Comparison of ENCODE assay signal across 12 cellular contexts in genomic region chr12:63917477-63917862, GRCh38.
A peak's percentile ranks its signal among the peaks of the same experiment; 100 is the strongest.
DNase-seq lines count a peak whose midpoint lies in the region; ATAC-seq and TF ChIP-seq lines count a peak whose summit lies in the region.
"Had no signal": no experiment of that assay in that cellular context is flagged by ENCODE, and none has a peak within 500 bp of the region (broad histone marks: within the 10 kb centered on the region; RNA-seq: fewer than 3 reads in every experiment).

No MANE protein-coding gene starts in this region.

- H3K4me3 ChIP-seq in Karpas-422 (ENCODE audit: low read length) (no peak overlapping the region), breast epithelium (no peak overlapping the region), urinary bladder (ENCODE audit: low read depth, low read length) (no peak overlapping the region)
- H3K4me3 ChIP-seq: heart left ventricle, upper lobe of right lung had no signal

- H3K9ac ChIP-seq in Karpas-422 (ENCODE audit: low read length): no peak overlapping the region

- H3K4me1 Mint-ChIP-seq in nephron: peaks cover 42% of the 10 kb centered on the region

- H3K4me3 Mint-ChIP-seq in nephron: no peak overlapping the region
- H3K4me3 Mint-ChIP-seq: activated CD4-positive, alpha-beta memory T cell treated with anti-CD3 and anti-CD28 coated beads for 36 hours had no signal

- H3K36me3 Mint-ChIP-seq in nephron (ENCODE audit: low read depth): peaks cover 6% of the 10 kb centered on the region
- H3K36me3 Mint-ChIP-seq: activated CD4-positive, alpha-beta memory T cell treated with anti-CD3 and anti-CD28 coated beads for 36 hours had no signal

- H3K9me3 ChIP-seq in Karpas-422 (ENCODE audit: low read length) (no peaks in the 10 kb centered on the region), breast epithelium (no peaks in the 10 kb centered on the region)
- H3K9me3 ChIP-seq: heart left ventricle, upper lobe of right lung had no signal

- TF ChIP-seq POLR2A in breast epithelium (IDR thresholded peaks at IDR 0.05): no peak

- peak overlapping the region in 2 of 3 experiments; percentile 43 to 95 for H3K27ac Mint-ChIP-seq in nephron
- H3K27ac Mint-ChIP-seq: activated CD4-positive, alpha-beta memory T cell treated with anti-CD3 and anti-CD28 coated beads for 36 hours had no signal

- no peak for TF ChIP-seq CTCF in breast epithelium (IDR thresholded peaks at IDR 0.05)
- no peak for TF ChIP-seq CTCF in nephron (IDR thresholded peaks at IDR 0.05; ENCODE audit: unreplicated experiment in 3 of 3)

- no peaks in the 10 kb centered on the region for H3K79me2 ChIP-seq in Karpas-422 (ENCODE audit: low read length)

- no peaks in the 10 kb centered on the region for H3K27me3 ChIP-seq in Karpas-422 (ENCODE audit: low read length)
- H3K27me3 ChIP-seq in breast epithelium: no peaks in the 10 kb centered on the region
- H3K27me3 ChIP-seq: heart left ventricle, upper lobe of right lung had no signal

- H2AFZ ChIP-seq in Karpas-422 (ENCODE audit: low read length): 0 out of 2 replicates have a peak overlapping the region, but pooled peaks have one; percentile 16

- H3K4me1 ChIP-seq in Karpas-422 (ENCODE audit: low read length): peaks cover 23% of the 10 kb centered on the region
- H3K4me1 ChIP-seq in breast epithelium: peaks cover 0 to 4% of the 10 kb centered on the region in 2 donors
- no peaks in the 10 kb centered on the region for H3K4me1 ChIP-seq in urinary bladder (ENCODE audit: insufficient read depth)

- peaks cover 3% of the 10 kb centered on the region for H3K27me3 Mint-ChIP-seq in nephron (ENCODE audit: low read depth)

- no peaks in the 10 kb centered on the region for H3K9me2 ChIP-seq in Karpas-422 (replicated peaks; ENCODE audit: insufficient read depth, low read length)

- 96% methylated on average over 3 of the region's 3 CpGs for WGBS in urinary bladder

- DNase-seq in Karpas-422 (no peak), breast epithelium (ENCODE audit: low spot score in 2 of 2) (no peak), ecto neural progenitor cell (ENCODE audit: low spot score) (no peak)
- DNase-seq: activated CD4-positive, alpha-beta memory T cell treated with anti-CD3 and anti-CD28 coated beads for 36 hours; C1 segment of cervical spinal cord; H7; heart left ventricle; upper lobe of right lung had no signal

- H3K36me3 ChIP-seq in Karpas-422 (ENCODE audit: insufficient read depth, low read length) (no peaks in the 10 kb centered on the region), breast epithelium (no peaks in the 10 kb centered on the region), urinary bladder (ENCODE audit: insufficient read depth) (no peaks in the 10 kb centered on the region)
- H3K36me3 ChIP-seq: heart left ventricle, upper lobe of right lung had no signal

- ATAC-seq in GM19455 (IDR thresholded peaks at IDR 0.05; ENCODE audit: unreplicated experiment): no peak
- ATAC-seq in GM19328 (IDR thresholded peaks at IDR 0.05; ENCODE audit: unreplicated experiment): no peak

- intact Hi-C loops in breast epithelium (cut with DNase I; ENCODE audit: low total_unique reads): no loop called here

- no peaks in the 10 kb centered on the region for H3K9me3 Mint-ChIP-seq in nephron
- H3K9me3 Mint-ChIP-seq: activated CD4-positive, alpha-beta memory T cell treated with anti-CD3 and anti-CD28 coated beads for 36 hours had no signal

- no peak overlapping the region for H3K4me2 ChIP-seq in Karpas-422 (ENCODE audit: low read depth, low read length, poor library complexity, severe bottlenecking)

- H4K20me1 ChIP-seq in Karpas-422 (ENCODE audit: insufficient read depth, low read depth, low read length): no peaks in the 10 kb centered on the region

- H3K27ac ChIP-seq in Karpas-422 (ENCODE audit: low read length): no peak overlapping the region
- H3K27ac ChIP-seq in breast epithelium: peak overlapping the region; percentile 45 to 67
- H3K27ac ChIP-seq in urinary bladder (ENCODE audit: low read depth): peak overlapping the region; percentile 50
- H3K27ac ChIP-seq: upper lobe of right lung had no signal
